ENCODE assay signal across 2 cellular contexts in the genomic region with DNA sequence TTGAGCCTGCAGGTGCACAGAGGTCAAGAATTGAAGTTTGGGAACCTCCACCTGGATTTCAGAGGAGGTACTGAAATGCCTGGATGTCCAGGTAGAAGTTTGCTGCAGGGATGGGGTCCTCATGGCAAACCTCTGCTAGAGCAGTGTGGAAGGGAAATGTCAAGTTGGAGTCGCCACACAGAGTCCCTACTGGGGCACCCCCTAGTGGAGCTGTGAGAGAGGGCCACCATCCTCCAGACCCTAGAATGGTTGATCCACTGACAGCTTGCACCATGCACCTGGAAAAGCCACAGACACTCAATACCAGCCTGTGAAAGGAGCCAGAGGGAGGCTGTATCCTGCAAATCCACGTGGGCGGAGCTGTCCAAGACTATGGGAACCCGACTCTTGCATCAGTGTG.
TF ChIP-seq lines count a peak whose summit lies in the region.

No MANE protein-coding gene starts in this region.

TF ChIP-seq in SK-N-SH, 30 proteins besides CTCF, POLR2A, EP300 and RAD21 (continued from another document):
- TF ChIP-seq, protein P1, sequence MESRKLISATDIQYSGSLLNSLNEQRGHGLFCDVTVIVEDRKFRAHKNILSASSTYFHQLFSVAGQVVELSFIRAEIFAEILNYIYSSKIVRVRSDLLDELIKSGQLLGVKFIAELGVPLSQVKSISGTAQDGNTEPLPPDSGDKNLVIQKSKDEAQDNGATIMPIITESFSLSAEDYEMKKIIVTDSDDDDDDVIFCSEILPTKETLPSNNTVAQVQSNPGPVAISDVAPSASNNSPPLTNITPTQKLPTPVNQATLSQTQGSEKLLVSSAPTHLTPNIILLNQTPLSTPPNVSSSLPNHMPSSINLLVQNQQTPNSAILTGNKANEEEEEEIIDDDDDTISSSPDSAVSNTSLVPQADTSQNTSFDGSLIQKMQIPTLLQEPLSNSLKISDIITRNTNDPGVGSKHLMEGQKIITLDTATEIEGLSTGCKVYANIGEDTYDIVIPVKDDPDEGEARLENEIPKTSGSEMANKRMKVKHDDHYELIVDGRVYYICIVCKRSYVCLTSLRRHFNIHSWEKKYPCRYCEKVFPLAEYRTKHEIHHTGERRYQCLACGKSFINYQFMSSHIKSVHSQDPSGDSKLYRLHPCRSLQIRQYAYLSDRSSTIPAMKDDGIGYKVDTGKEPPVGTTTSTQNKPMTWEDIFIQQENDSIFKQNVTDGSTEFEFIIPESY (IDR thresholded peaks at IDR 0.05; ENCODE audit: borderline replicate concordance, low read depth), result no peak
- TF ChIP-seq FOSL2 (IDR thresholded peaks at IDR 0.05; ENCODE audit: borderline replicate concordance, low read depth), result no peak

TF ChIP-seq in SK-N-SH treated with all-trans-retinoic acid at 6 μM for 48 hours, 23 proteins besides CTCF, POLR2A, EP300 and RAD21 (continued from another document):
- TF ChIP-seq, protein P2, sequence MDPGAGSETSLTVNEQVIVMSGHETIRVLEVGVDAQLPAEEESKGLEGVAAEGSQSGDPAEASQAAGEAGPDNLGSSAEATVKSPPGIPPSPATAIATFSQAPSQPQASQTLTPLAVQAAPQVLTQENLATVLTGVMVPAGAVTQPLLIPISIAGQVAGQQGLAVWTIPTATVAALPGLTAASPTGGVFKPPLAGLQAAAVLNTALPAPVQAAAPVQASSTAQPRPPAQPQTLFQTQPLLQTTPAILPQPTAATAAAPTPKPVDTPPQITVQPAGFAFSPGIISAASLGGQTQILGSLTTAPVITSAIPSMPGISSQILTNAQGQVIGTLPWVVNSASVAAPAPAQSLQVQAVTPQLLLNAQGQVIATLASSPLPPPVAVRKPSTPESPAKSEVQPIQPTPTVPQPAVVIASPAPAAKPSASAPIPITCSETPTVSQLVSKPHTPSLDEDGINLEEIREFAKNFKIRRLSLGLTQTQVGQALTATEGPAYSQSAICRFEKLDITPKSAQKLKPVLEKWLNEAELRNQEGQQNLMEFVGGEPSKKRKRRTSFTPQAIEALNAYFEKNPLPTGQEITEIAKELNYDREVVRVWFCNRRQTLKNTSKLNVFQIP (CRISPR knock-in tag; IDR thresholded peaks at IDR 0.05; ENCODE audit: borderline replicate concordance, low read depth), result no peak
- no peak for TF ChIP-seq ZNF8 (CRISPR knock-in tag; IDR thresholded peaks at IDR 0.05)
- no peak for TF ChIP-seq BACH2 (CRISPR knock-in tag; IDR thresholded peaks at IDR 0.05; ENCODE audit: borderline replicate concordance)
- no peak for TF ChIP-seq PATZ1 (CRISPR knock-in tag; IDR thresholded peaks at IDR 0.05; ENCODE audit: borderline replicate concordance)
- no peak for TF ChIP-seq ZFP30 (CRISPR knock-in tag; IDR thresholded peaks at IDR 0.05)
